Comparison of ENCODE assay signal across 16 cellular contexts in genomic region chr12:96442906-96443305, GRCh38. TPM values are rescaled to one million over a fixed set of nuclear protein-coding genes. Genes with fewer than 3 reads are reported as not detected.
DNase-seq lines count a peak whose midpoint lies in the region; ATAC-seq and TF ChIP-seq lines count a peak whose summit lies in the region.
"Had no signal": no experiment of that assay in that cellular context is flagged by ENCODE, and none has a peak within 500 bp of the region (broad histone marks: within the 10 kb centered on the region; RNA-seq: fewer than 3 reads in every experiment).

No MANE protein-coding gene starts in this region.

- POLR2A ChIA-PET in GM10248 (lab: Yijun Ruan, JAX): no interaction called here

- no peaks in the 10 kb centered on the region for H3K27me3 Mint-ChIP-seq in activated naive CD4-positive, alpha-beta T cell treated with anti-CD3 and anti-CD28 coated beads, Interleukin-2, amount 50 U/mL, for 24 hours
- H3K27me3 Mint-ChIP-seq in activated T-helper 1 cell treated with anti-CD3 and anti-CD28 coated beads, Interleukin-12 subunit alpha, Interleukin-12 subunit beta, Interleukin-2, Interleukin-4 antibody, amounts not matched to agents 30 ng/mL and 10 ng/mL and 1 ng/mL, durations not matched to agents 14 hours and 24 hours and 36 hours (ENCODE audit: insufficient read depth): no peaks in the 10 kb centered on the region

- H3K4me3 Mint-ChIP-seq in activated naive CD4-positive, alpha-beta T cell treated with anti-CD3 and anti-CD28 coated beads, Interleukin-2, amount 50 U/mL, for 24 hours: no peak overlapping the region
- H3K4me3 Mint-ChIP-seq in activated T-helper 1 cell treated with anti-CD3 and anti-CD28 coated beads, Interleukin-12 subunit alpha, Interleukin-12 subunit beta, Interleukin-2, Interleukin-4 antibody, amounts not matched to agents 30 ng/mL and 10 ng/mL and 1 ng/mL, durations not matched to agents 14 hours and 24 hours and 36 hours: no peak overlapping the region

- H3K27ac Mint-ChIP-seq in activated naive CD4-positive, alpha-beta T cell treated with anti-CD3 and anti-CD28 coated beads, Interleukin-2, amount 50 U/mL, for 24 hours: peak overlapping the region; percentile 51
- H3K27ac Mint-ChIP-seq in activated naive CD4-positive, alpha-beta T cell treated with anti-CD3 and anti-CD28 coated beads, Interleukin-2, amount 50 U/mL, for 72 hours: no peak overlapping the region
- H3K27ac Mint-ChIP-seq in activated T-helper 1 cell treated with anti-CD3 and anti-CD28 coated beads, Interleukin-12 subunit alpha, Interleukin-12 subunit beta, Interleukin-2, Interleukin-4 antibody, amounts not matched to agents 30 ng/mL and 10 ng/mL and 1 ng/mL, durations not matched to agents 14 hours and 24 hours and 36 hours: peak overlapping the region; percentile 0

- peaks cover 44% of the 10 kb centered on the region for H3K4me1 Mint-ChIP-seq in activated naive CD4-positive, alpha-beta T cell treated with anti-CD3 and anti-CD28 coated beads, Interleukin-2, amount 50 U/mL, for 24 hours
- peaks cover 50% of the 10 kb centered on the region for H3K4me1 Mint-ChIP-seq in activated T-helper 1 cell treated with anti-CD3 and anti-CD28 coated beads, Interleukin-12 subunit alpha, Interleukin-12 subunit beta, Interleukin-2, Interleukin-4 antibody, amounts not matched to agents 30 ng/mL and 10 ng/mL and 1 ng/mL, durations not matched to agents 14 hours and 24 hours and 36 hours (ENCODE audit: low read depth)

- intact Hi-C loops in activated T-helper 1 cell treated with anti-CD3 and anti-CD28 coated beads, Interleukin-12 subunit alpha, Interleukin-12 subunit beta, Interleukin-2, Interleukin-4 antibody, amounts not matched to agents 30 ng/mL and 10 ng/mL and 1 ng/mL, durations not matched to agents 14 hours and 24 hours and 36 hours (cut with micrococcal nuclease): no loop called here

- no peak for ATAC-seq in activated naive CD4-positive, alpha-beta T cell treated with anti-CD3 and anti-CD28 coated beads, Interleukin-2, amount 50 U/mL, for 72 hours
- ATAC-seq in HG03025 (IDR thresholded peaks at IDR 0.05; ENCODE audit: low FRiP score, unreplicated experiment): no peak

- no peaks in the 10 kb centered on the region for H3K36me3 Mint-ChIP-seq in activated naive CD4-positive, alpha-beta T cell treated with anti-CD3 and anti-CD28 coated beads, Interleukin-2, amount 50 U/mL, for 24 hours
- H3K36me3 Mint-ChIP-seq in activated naive CD4-positive, alpha-beta T cell treated with anti-CD3 and anti-CD28 coated beads, Interleukin-2, amount 50 U/mL, for 72 hours: peaks cover 0 to 6% of the 10 kb centered on the region in 2 donors
- H3K36me3 Mint-ChIP-seq in activated T-helper 1 cell treated with anti-CD3 and anti-CD28 coated beads, Interleukin-12 subunit alpha, Interleukin-12 subunit beta, Interleukin-2, Interleukin-4 antibody, amounts not matched to agents 30 ng/mL and 10 ng/mL and 1 ng/mL, durations not matched to agents 14 hours and 24 hours and 36 hours (ENCODE audit: low read depth): peaks cover 3% of the 10 kb centered on the region

- DNase-seq in activated naive CD4-positive, alpha-beta T cell treated with anti-CD3 and anti-CD28 coated beads, Interleukin-2, amount 50 U/mL, for 72 hours (ENCODE audit: low spot score in 2 of 2): no peak
- DNase-seq in activated T-helper 1 cell treated with anti-CD3 and anti-CD28 coated beads, Interleukin-12 subunit alpha, Interleukin-12 subunit beta, Interleukin-2, Interleukin-4 antibody, amounts not matched to agents 30 ng/mL and 10 ng/mL and 1 ng/mL, durations not matched to agents 14 hours and 24 hours and 36 hours (ENCODE audit: low spot score): no peak
- DNase-seq in medulla oblongata (ENCODE audit: extremely low spot score) (peak; percentile 20), GM10248 (ENCODE audit: extremely low spot score) (no peak)
- DNase-seq in activated CD4-positive, alpha-beta T cell treated with anti-CD3 and anti-CD28 coated beads for 48 hours: no peak
- DNase-seq: EL, KBM-7, NCI-H1417 treated with DMSO at 0.1 percent for 48 hours, NCI-H2029, NCI-H2171, NCI-H446, NCI-H69, OCI-M1, RPMI8226 had no signal

- no peak for TF ChIP-seq CTCF in GM10248 (IDR thresholded peaks at IDR 0.05; ENCODE audit: control extremely low read depth, extremely low read depth, low read depth, missing control alignments)

- CTCF ChIA-PET in GM10248 (lab: Yijun Ruan, JAX): no interaction called here

- no peaks in the 10 kb centered on the region for H3K9me3 Mint-ChIP-seq in activated naive CD4-positive, alpha-beta T cell treated with anti-CD3 and anti-CD28 coated beads, Interleukin-2, amount 50 U/mL, for 24 hours
- H3K9me3 Mint-ChIP-seq in activated naive CD4-positive, alpha-beta T cell treated with anti-CD3 and anti-CD28 coated beads, Interleukin-2, amount 50 U/mL, for 72 hours: peaks cover 0 to 4% of the 10 kb centered on the region in 2 donors
- H3K9me3 Mint-ChIP-seq in activated T-helper 1 cell treated with anti-CD3 and anti-CD28 coated beads, Interleukin-12 subunit alpha, Interleukin-12 subunit beta, Interleukin-2, Interleukin-4 antibody, amounts not matched to agents 30 ng/mL and 10 ng/mL and 1 ng/mL, durations not matched to agents 14 hours and 24 hours and 36 hours: peaks cover 4% of the 10 kb centered on the region

RNA-seq across cellular contexts. Expression of gene CDK17, which starts 42.7 kb away (rescaled TPM):
- total RNA-seq in activated naive CD4-positive, alpha-beta T cell treated with anti-CD3 and anti-CD28 coated beads, Interleukin-2, amount 50 U/mL, for 72 hours: 10 to 100 TPM; 43.5 to 51.0 TPM
- 32.4 and 37.1 TPM in 2 replicates for total RNA-seq in activated T-helper 1 cell treated with anti-CD3 and anti-CD28 coated beads, Interleukin-12 subunit alpha, Interleukin-12 subunit beta, Interleukin-2, Interleukin-4 antibody, amounts not matched to agents 30 ng/mL and 10 ng/mL and 1 ng/mL, durations not matched to agents 14 hours and 24 hours and 36 hours

RNA-seq across cellular contexts. Expression of gene CFAP54, which starts 46.5 kb away (rescaled TPM):
- under 1 TPM; 0.30 to 0.31 TPM for total RNA-seq in activated naive CD4-positive, alpha-beta T cell treated with anti-CD3 and anti-CD28 coated beads, Interleukin-2, amount 50 U/mL, for 72 hours
- total RNA-seq in activated T-helper 1 cell treated with anti-CD3 and anti-CD28 coated beads, Interleukin-12 subunit alpha, Interleukin-12 subunit beta, Interleukin-2, Interleukin-4 antibody, amounts not matched to agents 30 ng/mL and 10 ng/mL and 1 ng/mL, durations not matched to agents 14 hours and 24 hours and 36 hours: 0.17 and 0.34 TPM in 2 replicates

Comparison
In these comparisons a context has a peak if more than half of its experiments do, and no peak if none do; other contexts are left out.
1. H3K27ac Mint-ChIP-seq: peak in activated naive CD4-positive, alpha-beta T cell treated with anti-CD3 and anti-CD28 coated beads, Interleukin-2, amount 50 U/mL, for 24 hours (single experiment) and activated T-helper 1 cell treated with anti-CD3 and anti-CD28 coated beads, Interleukin-12 subunit alpha, Interleukin-12 subunit beta, Interleukin-2, Interleukin-4 antibody, amounts not matched to agents 30 ng/mL and 10 ng/mL and 1 ng/mL, durations not matched to agents 14 hours and 24 hours and 36 hours (single experiment); none in activated naive CD4-positive, alpha-beta T cell treated with anti-CD3 and anti-CD28 coated beads, Interleukin-2, amount 50 U/mL, for 72 hours (0 of 2).